Comparison of ENCODE assay signal across 8 cellular contexts in genomic region chr12:96193725-96194571, GRCh38.
DNase-seq lines count a peak whose midpoint lies in the region; ATAC-seq and TF ChIP-seq lines count a peak whose summit lies in the region.

Gene ELK3 (plus strand): TSS chr12:96194375.

- no peaks in the 10 kb centered on the region for H3K9me3 ChIP-seq in WERI-Rb-1 (ENCODE audit: severe bottlenecking)

- no peaks in the 10 kb centered on the region for H3K27me3 ChIP-seq in WERI-Rb-1 (ENCODE audit: insufficient read depth, low read depth, severe bottlenecking)

- H3K4me3 ChIP-seq in GM12875 (ENCODE audit: low read depth, low read length), result peak within 1 kb of the TSS; percentile 61
- H3K4me3 ChIP-seq in WERI-Rb-1 (ENCODE audit: low read depth, low read length), result peak within 1 kb of the TSS; percentile 77

- no peaks in the 10 kb centered on the region for H3K36me3 ChIP-seq in WERI-Rb-1

- no peak for TF ChIP-seq CTCF in GM12875 (IDR thresholded peaks at IDR 0.05; ENCODE audit: borderline replicate concordance, insufficient read depth, low read depth, low read length)
- no peak for TF ChIP-seq CTCF in WERI-Rb-1 (IDR thresholded peaks at IDR 0.05; ENCODE audit: low read depth, low read length)

- peak; percentile 43 for ATAC-seq in HG02588 (IDR thresholded peaks at IDR 0.05; ENCODE audit: unreplicated experiment)

- DNase-seq in NCI-H146 treated with DMSO at 0.1 percent for 48 hours (lab: John Stamatoyannopoulos, UW; ENCODE audit: unreplicated experiment) (peak; percentile 62), WERI-Rb-1 (peak; percentile 39), cerebellar cortex (ENCODE audit: low spot score) (peak; percentile 63), islet precursor cell (peak; percentile 91), NCI-H446 treated with DMSO at 0.1 percent for 48 hours (lab: John Stamatoyannopoulos, UW) (no peak)
- peak; percentile 32 to 50 for DNase-seq in stimulated activated CD4-positive, alpha-beta T cell treated with anti-CD3 and anti-CD28 coated beads, Interleukin-15, amount 100 ng/mL, for 1 hour (ENCODE audit: low read depth in 1 of 2, low spot score in 1 of 2)

- H3K27ac ChIP-seq in WERI-Rb-1, result no peak within 1 kb of the TSS
